9 cellular contexts compared by ENCODE assay signal in the genomic region with DNA sequence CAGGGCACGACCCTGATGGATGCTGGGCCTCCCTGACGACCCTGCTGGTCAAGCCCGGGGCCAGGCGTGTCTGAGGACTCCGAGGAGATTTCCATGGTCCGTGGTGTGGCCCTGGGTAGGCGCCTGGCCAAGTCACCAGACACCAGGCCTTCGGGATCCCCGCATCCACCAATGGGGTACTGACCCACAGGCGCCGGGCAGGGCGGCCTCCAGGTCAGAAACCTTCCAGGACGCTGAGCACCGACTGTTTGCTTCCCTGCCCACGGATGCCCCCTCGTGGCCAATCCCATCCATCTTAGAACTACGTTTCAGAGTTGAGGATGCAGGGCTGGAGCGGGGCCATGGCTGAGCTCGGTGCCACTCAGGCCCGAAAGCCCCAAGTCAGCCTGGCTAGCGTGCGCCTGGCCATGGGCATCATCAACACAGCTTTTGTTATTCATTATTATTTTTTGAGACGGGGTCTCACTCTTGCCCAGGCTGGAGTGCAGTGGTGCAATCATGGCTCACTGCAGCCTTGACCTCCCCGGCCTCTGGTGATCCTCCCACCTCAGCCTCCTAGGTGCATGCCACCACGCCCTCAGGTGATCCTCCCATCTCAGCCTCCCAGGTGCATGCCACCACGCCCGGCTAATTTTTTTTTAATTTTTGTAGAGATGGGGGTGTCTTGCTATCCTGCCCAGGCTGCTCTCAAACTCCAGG. TPM values are rescaled to one million over a fixed set of nuclear protein-coding genes. Genes with fewer than 3 reads are reported as not detected.
DNase-seq lines count a peak whose midpoint lies in the region; ATAC-seq and TF ChIP-seq lines count a peak whose summit lies in the region.
"Had no signal": no experiment of that assay in that cellular context is flagged by ENCODE, and none has a peak within 500 bp of the region (broad histone marks: within the 10 kb centered on the region; RNA-seq: fewer than 3 reads in every experiment).

No MANE protein-coding gene starts in this region.

- no peaks in the 10 kb centered on the region for H3K4me1 Mint-ChIP-seq in CD4-positive, alpha-beta T cell (ENCODE audit: low read depth)
- H3K4me1 Mint-ChIP-seq: IgD-negative memory B cell had no signal

- ATAC-seq in CD4-positive, alpha-beta T cell (ENCODE audit: poor library complexity) = no peak
- ATAC-seq in gastroesophageal sphincter (peak; percentile 71), thoracic aorta (ENCODE audit: insufficient number of reproducible peaks, low FRiP score, low read depth) (peak; percentile 51), GM18517 (IDR thresholded peaks at IDR 0.05; ENCODE audit: unreplicated experiment) (no peak)

- peak; percentile 57 for TF ChIP-seq CTCF in CD4-positive, alpha-beta T cell (IDR thresholded peaks at IDR 0.05)
- TF ChIP-seq CTCF in HFF-Myc (IDR thresholded peaks at IDR 0.05; ENCODE audit: low read depth, low read length, missing control alignments) (peak; percentile 76), gastroesophageal sphincter (IDR thresholded peaks at IDR 0.05) (peak in 3 of 4 experiments; percentile 64 to 78 (median 68)), neutrophil (IDR thresholded peaks at IDR 0.05) (peak; percentile 58), thoracic aorta (IDR thresholded peaks at IDR 0.05) (peak; percentile 68)

- WGBS in gastroesophageal sphincter (ENCODE audit: low coverage in 1 of 2), 2 donors = 49 to 70% methylated on average over 6 to 9 of the region's 27 CpGs

- H3K36me3 ChIP-seq in gastroesophageal sphincter = no peaks in the 10 kb centered on the region
- no peaks in the 10 kb centered on the region for H3K36me3 ChIP-seq in neutrophil
- H3K36me3 ChIP-seq in thoracic aorta = no peaks in the 10 kb centered on the region

- no peak overlapping the region for H3K27ac ChIP-seq in CD4-positive, alpha-beta T cell (ENCODE audit: low read depth, low read length)
- H3K27ac ChIP-seq in gastroesophageal sphincter (no peak overlapping the region), neutrophil (no peak overlapping the region), thoracic aorta (no peak overlapping the region)

- no peaks in the 10 kb centered on the region for H3K9me3 Mint-ChIP-seq in CD4-positive, alpha-beta T cell
- H3K9me3 Mint-ChIP-seq: IgD-negative memory B cell had no signal

- H3K4me3 Mint-ChIP-seq in CD4-positive, alpha-beta T cell = no peak overlapping the region
- H3K4me3 Mint-ChIP-seq: IgD-negative memory B cell had no signal

- TF ChIP-seq POLR2A in gastroesophageal sphincter (IDR thresholded peaks at IDR 0.05) = no peak

- CTCF ChIA-PET in CD4-positive, alpha-beta T cell (lab: Charles Lee) = interaction anchor here (1.6 to 1.7 kb wide), 2 partner anchors 10 to 230 kb away, joined by 5 to 10 read pairs; no protein-coding TSS in a partner anchor

- H3K9me3 ChIP-seq in CD4-positive, alpha-beta T cell (ENCODE audit: control insufficient read depth, low read length) = no peaks in the 10 kb centered on the region
- H3K9me3 ChIP-seq in gastroesophageal sphincter = no peaks in the 10 kb centered on the region
- no peaks in the 10 kb centered on the region for H3K9me3 ChIP-seq in neutrophil
- H3K9me3 ChIP-seq in thoracic aorta = no peaks in the 10 kb centered on the region

- no peaks in the 10 kb centered on the region for H3K36me3 Mint-ChIP-seq in CD4-positive, alpha-beta T cell (ENCODE audit: low read depth)

- no peak overlapping the region for H3K27ac Mint-ChIP-seq in CD4-positive, alpha-beta T cell
- H3K27ac Mint-ChIP-seq: IgD-negative memory B cell had no signal

- peaks cover 0 to 9% (median 0%) of the 10 kb centered on the region in 3 donors for H3K4me1 ChIP-seq in gastroesophageal sphincter
- no peaks in the 10 kb centered on the region for H3K4me1 ChIP-seq in neutrophil (ENCODE audit: control insufficient read depth in 1 of 2, insufficient read depth in 1 of 2, low read depth in 1 of 2, low read length in 1 of 2)
- H3K4me1 ChIP-seq in thoracic aorta (ENCODE audit: control insufficient read depth in 1 of 2, low read depth in 2 of 2) = no peaks in the 10 kb centered on the region

- DNase-seq in CD4-positive, alpha-beta T cell = peak in 9 of 10 experiments; percentile 14 to 61 (median 44)
- peak; percentile 41 for DNase-seq in HFF-Myc (ENCODE audit: extremely low read depth, low read depth)
- DNase-seq in OCI-M1 (lab: John Stamatoyannopoulos, UW) = peak; percentile 53
- peak; percentile 26 for DNase-seq in activated T-helper 9 cell treated with anti-CD3 and anti-CD28 coated beads, Interleukin-2, amount 50 U/mL, for 16 hours (ENCODE audit: low read depth)
- DNase-seq in thoracic aorta (ENCODE audit: low spot score) = peak; percentile 37

- POLR2A ChIA-PET in CD4-positive, alpha-beta T cell (lab: Charles Lee) = no interaction called here

- no peak for TF ChIP-seq EP300 in gastroesophageal sphincter (IDR thresholded peaks at IDR 0.05)

- H3K27me3 ChIP-seq in CD4-positive, alpha-beta T cell (ENCODE audit: control insufficient read depth, insufficient read depth, low read length) = no peaks in the 10 kb centered on the region
- H3K27me3 ChIP-seq in gastroesophageal sphincter (peaks cover 68% of the 10 kb centered on the region), neutrophil (peaks cover 2% of the 10 kb centered on the region), thoracic aorta (replicated peaks; ENCODE audit: insufficient read depth) (no peaks in the 10 kb centered on the region)

- intact Hi-C loops in CD4-positive, alpha-beta T cell (cut with DNase I, micrococcal nuclease) = loop anchor here in 1 of 2 experiments (1.0 kb wide), 2 partner anchors 204 to 230 kb away; no protein-coding TSS in a partner anchor

- H3K4me3 ChIP-seq in HFF-Myc (replicated peaks; ENCODE audit: low read depth, low read length) (no peak overlapping the region), gastroesophageal sphincter (no peak overlapping the region), neutrophil (ENCODE audit: low read depth in 1 of 2, low read length in 1 of 2) (no peak overlapping the region), thoracic aorta (no peak overlapping the region)

- H3K27me3 Mint-ChIP-seq in CD4-positive, alpha-beta T cell = peaks cover 6% of the 10 kb centered on the region

RNA-seq across cellular contexts. Expression of a gene that starts 7.1 kb away (rescaled TPM):
- under 1 TPM; 0.25 to 0.36 TPM for total RNA-seq in CD4-positive, alpha-beta T cell
- total RNA-seq in gastroesophageal sphincter (under 1 TPM; 0.12 to 0.62 (median 0.32) TPM), thoracic aorta (1 to 10 TPM; 1.4 to 3.7 TPM)

RNA-seq across cellular contexts. Expression of a gene that starts 49.2 kb away (rescaled TPM):
- 1 to 10 TPM; 7.9 to 9.3 TPM for total RNA-seq in CD4-positive, alpha-beta T cell
- 10 to 100 TPM; 11.2 to 29.8 (median 16.9) TPM for total RNA-seq in gastroesophageal sphincter
- total RNA-seq in thoracic aorta = 10 to 100 TPM; 58.6 to 69.3 TPM

Comparison
In these comparisons a context has a peak if more than half of its experiments do, and no peak if none do; other contexts are left out.
1. ATAC-seq: peak in gastroesophageal sphincter (single experiment) and thoracic aorta (single experiment); none in CD4-positive, alpha-beta T cell (single experiment) and GM18517 (single experiment).
2. Peak in every context shown above with its lines, with median percentiles within 50 percentile points of each other: DNase-seq and CTCF ChIP-seq.